Comparison of ENCODE assay signal across 12 cellular contexts in genomic region chr15:31308185-31308639, GRCh38. TPM values are rescaled to one million over a fixed set of nuclear protein-coding genes. Genes with fewer than 3 reads are reported as not detected.
DNase-seq lines count a peak whose midpoint lies in the region; ATAC-seq and TF ChIP-seq lines count a peak whose summit lies in the region.
"Had no signal": no experiment of that assay in that cellular context is flagged by ENCODE, and none has a peak within 500 bp of the region (broad histone marks: within the 10 kb centered on the region; RNA-seq: fewer than 3 reads in every experiment).

No MANE protein-coding gene starts in this region.

- TF ChIP-seq CTCF in osteocyte (IDR thresholded peaks at IDR 0.05): no peak

- peak; percentile 16 for DNase-seq in NCI-H2171 treated with DMSO at 0.1 percent for 48 hours (lab: John Stamatoyannopoulos, UW)
- DNase-seq in NCI-H2171 (lab: John Stamatoyannopoulos, UW): no peak
- DNase-seq in H7: peak; percentile 67
- DNase-seq in T-cell: peak in 2 of 34 experiments; percentile 22 to 30
- DNase-seq in osteocyte (ENCODE audit: extremely low spot score, unreplicated experiment): peak; percentile 75
- DNase-seq in occipital lobe (lab: John Stamatoyannopoulos, UW): no peak
- DNase-seq in HEK293T (ENCODE audit: extremely low spot score): no peak
- DNase-seq in effector memory CD4-positive, alpha-beta T cell: no peak
- DNase-seq: amniotic stem cell had no signal

- H3K9me3 ChIP-seq in effector memory CD4-positive, alpha-beta T cell (ENCODE audit: control insufficient read depth, low read length): no peaks in the 10 kb centered on the region
- H3K9me3 ChIP-seq: right lobe of liver had no signal

- H3K27me3 ChIP-seq in H7 (ENCODE audit: control insufficient read depth, insufficient read depth, low read length): peaks cover 5% of the 10 kb centered on the region
- H3K27me3 ChIP-seq in effector memory CD4-positive, alpha-beta T cell (replicated peaks; ENCODE audit: control insufficient read depth, insufficient read depth, low read length, poor library complexity, severe bottlenecking): no peaks in the 10 kb centered on the region
- H3K27me3 ChIP-seq: right lobe of liver had no signal

- H3K4me1 Mint-ChIP-seq in T-cell (peaks cover 36 to 40% (median 37%) of the 10 kb centered on the region in 3 donors), osteocyte (ENCODE audit: unreplicated experiment) (peaks cover 7% of the 10 kb centered on the region)

- H3K9me3 Mint-ChIP-seq in T-cell (peaks cover 0 to 2% (median 0%) of the 10 kb centered on the region in 3 donors), osteocyte (ENCODE audit: unreplicated experiment) (peaks cover 2% of the 10 kb centered on the region)

- H3K4me3 Mint-ChIP-seq in T-cell (peak overlapping the region in 1 of 3 donors; percentile 35), osteocyte (ENCODE audit: unreplicated experiment) (no peak overlapping the region)

- no peak overlapping the region for H3K27ac ChIP-seq in effector memory CD4-positive, alpha-beta T cell (ENCODE audit: insufficient read depth, low read length, poor library complexity, severe bottlenecking)
- H3K27ac ChIP-seq: epithelial cell of prostate, right lobe of liver had no signal

- CTCF ChIA-PET in T-cell (lab: Charles Lee) (no interaction called here), HEK293T (lab: Yijun Ruan, JAX) (no interaction called here)

- H3K36me3 Mint-ChIP-seq in T-cell: no peaks in the 10 kb centered on the region
- H3K36me3 Mint-ChIP-seq in osteocyte (ENCODE audit: unreplicated experiment): no peaks in the 10 kb centered on the region

- H3K27ac Mint-ChIP-seq in T-cell (no peak overlapping the region), osteocyte (ENCODE audit: unreplicated experiment) (no peak overlapping the region)

- peaks cover 7% of the 10 kb centered on the region for H3K4me1 ChIP-seq in effector memory CD4-positive, alpha-beta T cell (ENCODE audit: control insufficient read depth, insufficient read depth, low read length, poor library complexity, severe bottlenecking)

- peak in 3 of 4 experiments; percentile 45 to 74 (median 68) for ATAC-seq in T-cell (replicated peaks in 1 of 4)
- ATAC-seq: A549, right lobe of liver had no signal

- no peak overlapping the region for H3K4me3 ChIP-seq in H7 (ENCODE audit: insufficient read depth, low read depth, low read length)
- no peak overlapping the region for H3K4me3 ChIP-seq in effector memory CD4-positive, alpha-beta T cell (ENCODE audit: insufficient read depth, low read depth, low read length, poor library complexity, severe bottlenecking)
- H3K4me3 ChIP-seq: A549, right lobe of liver had no signal

- H3K27me3 Mint-ChIP-seq in T-cell: peaks cover 0 to 4% of the 10 kb centered on the region in 2 donors
- peaks cover 45% of the 10 kb centered on the region for H3K27me3 Mint-ChIP-seq in osteocyte (ENCODE audit: unreplicated experiment)

- POLR2A ChIA-PET in T-cell (lab: Charles Lee): no interaction called here
- POLR2A ChIA-PET in HEK293T (lab: Yijun Ruan, JAX): interaction anchor here (1.6 kb wide), 1 partner anchor 18 kb away, joined by 3 read pairs; the partner anchor contains the start of gene KLF13

- H3K36me3 ChIP-seq in H7 (replicated peaks; ENCODE audit: control insufficient read depth, insufficient read depth, low read length): no peaks in the 10 kb centered on the region
- no peaks in the 10 kb centered on the region for H3K36me3 ChIP-seq in effector memory CD4-positive, alpha-beta T cell (ENCODE audit: control insufficient read depth, insufficient read depth, low read length)
- H3K36me3 ChIP-seq: right lobe of liver had no signal

TF ChIP-seq in HEK293T, 16 proteins besides CTCF, POLR2A, EP300 and RAD21:
- TF ChIP-seq SP1 (IDR thresholded peaks at IDR 0.05): no peak
- TF ChIP-seq SUZ12 (IDR thresholded peaks at IDR 0.05): no peak
- no peak for TF ChIP-seq FOXK2 (IDR thresholded peaks at IDR 0.05)
- TF ChIP-seq, protein P1, sequence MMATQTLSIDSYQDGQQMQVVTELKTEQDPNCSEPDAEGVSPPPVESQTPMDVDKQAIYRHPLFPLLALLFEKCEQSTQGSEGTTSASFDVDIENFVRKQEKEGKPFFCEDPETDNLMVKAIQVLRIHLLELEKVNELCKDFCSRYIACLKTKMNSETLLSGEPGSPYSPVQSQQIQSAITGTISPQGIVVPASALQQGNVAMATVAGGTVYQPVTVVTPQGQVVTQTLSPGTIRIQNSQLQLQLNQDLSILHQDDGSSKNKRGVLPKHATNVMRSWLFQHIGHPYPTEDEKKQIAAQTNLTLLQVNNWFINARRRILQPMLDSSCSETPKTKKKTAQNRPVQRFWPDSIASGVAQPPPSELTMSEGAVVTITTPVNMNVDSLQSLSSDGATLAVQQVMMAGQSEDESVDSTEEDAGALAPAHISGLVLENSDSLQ (IDR thresholded peaks at IDR 0.05): no peak
- TF ChIP-seq FOXM1 (IDR thresholded peaks at IDR 0.05; ENCODE audit: borderline replicate concordance): no peak
- no peak for TF ChIP-seq LEF1 (IDR thresholded peaks at IDR 0.05; ENCODE audit: borderline replicate concordance)
- TF ChIP-seq ELF4 (IDR thresholded peaks at IDR 0.05): no peak
- TF ChIP-seq HDGF (IDR thresholded peaks at IDR 0.05; ENCODE audit: borderline replicate concordance): no peak
- TF ChIP-seq CTBP1 (IDR thresholded peaks at IDR 0.05; ENCODE audit: borderline replicate concordance): no peak
- no peak for TF ChIP-seq BHLHE40 (IDR thresholded peaks at IDR 0.05; ENCODE audit: borderline replicate concordance)
- TF ChIP-seq ARNT (IDR thresholded peaks at IDR 0.05): no peak
- TF ChIP-seq L3MBTL2 (conservative IDR thresholded peaks at IDR 0.05): no peak
- TF ChIP-seq NFRKB (IDR thresholded peaks at IDR 0.05): no peak
- no peak for TF ChIP-seq TARDBP (IDR thresholded peaks at IDR 0.05)
- no peak for TF ChIP-seq ZNF384 (IDR thresholded peaks at IDR 0.05)
- TF ChIP-seq FOXA1 (IDR thresholded peaks at IDR 0.05): no peak

RNA-seq across cellular contexts. Expression of gene KLF13, which starts 18.4 kb away (rescaled TPM):
- total RNA-seq in H7 (2014; rRNA removed; shearing (Covaris generic)): 29.5 and 36.5 TPM in 2 replicates
- total RNA-seq in T-cell: 100 to 1,000 TPM; 218 to 327 (median 288) TPM
- total RNA-seq in osteocyte: 54.5 and 57.7 TPM in 2 replicates
- 47.9 TPM for total RNA-seq in occipital lobe

Comparison
In these comparisons a context has a peak if more than half of its experiments do, and no peak if none do; other contexts are left out.
1. DNase-seq: peak in NCI-H2171 treated with DMSO at 0.1 percent for 48 hours (single experiment), H7 (single experiment) and osteocyte (single experiment); none in NCI-H2171 (single experiment), occipital lobe (single experiment), HEK293T (single experiment) and effector memory CD4-positive, alpha-beta T cell (0 of 3).